24 cellular contexts compared by ENCODE assay signal in genomic region chr7:155287229-155287935, GRCh38. TPM values are rescaled to one million over a fixed set of nuclear protein-coding genes. Genes with fewer than 3 reads are reported as not detected.
DNase-seq lines count a peak whose midpoint lies in the region; ATAC-seq and TF ChIP-seq lines count a peak whose summit lies in the region.
"Had no signal": no experiment of that assay in that cellular context is flagged by ENCODE, and none has a peak within 500 bp of the region (broad histone marks: within the 10 kb centered on the region; RNA-seq: fewer than 3 reads in every experiment).

No MANE protein-coding gene starts in this region.

- no peaks in the 10 kb centered on the region for H4K20me1 ChIP-seq in neural progenitor cell (ENCODE audit: low read depth)

- no peaks in the 10 kb centered on the region for H3K36me3 ChIP-seq in neural progenitor cell
- H3K36me3 ChIP-seq: cardiac muscle cell, suprapubic skin had no signal

- H3K4me1 ChIP-seq in neural progenitor cell: no peaks in the 10 kb centered on the region
- H3K4me1 ChIP-seq: foreskin keratinocyte, suprapubic skin had no signal

- no peak overlapping the region for H3K4me3 ChIP-seq in neural progenitor cell
- H3K4me3 ChIP-seq: A549, cardiac muscle cell, hepatocyte, suprapubic skin had no signal

- no peak for DNase-seq in activated CD8-positive, alpha-beta T cell treated with anti-CD3 and anti-CD28 coated beads for 36 hours
- DNase-seq in activated CD8-positive, alpha-beta T cell treated with anti-CD3 and anti-CD28 coated beads, Interleukin-2, amount 10 ng/mL, durations not matched to agents 7 days and 5 days: no peak
- peak; percentile 92 for DNase-seq in KBM-7
- DNase-seq in activated T-helper 1 cell treated with anti-CD3 and anti-CD28 coated beads, Interleukin-12 subunit alpha, Interleukin-12 subunit beta, Interleukin-2, Interleukin-4 antibody, amounts not matched to agents 30 ng/mL and 10 ng/mL and 1 ng/mL, durations not matched to agents 14 hours and 24 hours and 36 hours (ENCODE audit: low spot score): no peak
- no peak for DNase-seq in neural progenitor cell (ENCODE audit: low spot score)
- DNase-seq in NK-92 treated with Interleukin-12 subunit alpha and Interleukin-12 subunit beta, amount 100 ng/mL, for 24 hours (lab: John Stamatoyannopoulos, UW): no peak
- no peak for DNase-seq in SW480 (ENCODE audit: low spot score)
- no peak for DNase-seq in stimulated activated CD4-positive, alpha-beta T cell treated with anti-CD3 and anti-CD28 coated beads, Interleukin-4, amount 100 ng/mL, for 4 hours
- DNase-seq: activated CD4-positive, alpha-beta T cell treated with anti-CD3 and anti-CD28 coated beads for 1 hour; activated gamma-delta T cell; dermis blood vessel endothelial cell; foreskin keratinocyte; GOT3; NCI-H1417; NCI-H2107; stimulated activated CD4-positive, alpha-beta T cell treated with anti-CD3 and anti-CD28 coated beads, Interleukin-12 subunit alpha, Interleukin-12 subunit beta, amount 100 ng/mL, for 4 hours had no signal

- no peaks in the 10 kb centered on the region for H3F3A ChIP-seq in neural progenitor cell (ENCODE audit: low read depth)

- H2AFZ ChIP-seq in neural progenitor cell (replicated peaks): no peak overlapping the region
- H2AFZ ChIP-seq: hepatocyte had no signal

- ATAC-seq in activated CD8-positive, alpha-beta T cell treated with anti-CD3 and anti-CD28 coated beads for 36 hours: no peak
- ATAC-seq in activated CD8-positive, alpha-beta T cell treated with anti-CD3 and anti-CD28 coated beads, Interleukin-2, amount 10 ng/mL, durations not matched to agents 7 days and 5 days: no peak
- ATAC-seq: A549, foreskin keratinocyte, SK-N-SH treated with all-trans-retinoic acid at 6 μM for 48 hours had no signal

- H3K4me2 ChIP-seq in neural progenitor cell: no peak overlapping the region
- H3K4me2 ChIP-seq: A549, hepatocyte had no signal

- intact Hi-C loops in activated CD8-positive, alpha-beta T cell treated with anti-CD3 and anti-CD28 coated beads for 36 hours (cut with micrococcal nuclease): no loop called here
- intact Hi-C loops in activated T-helper 1 cell treated with anti-CD3 and anti-CD28 coated beads, Interleukin-12 subunit alpha, Interleukin-12 subunit beta, Interleukin-2, Interleukin-4 antibody, amounts not matched to agents 30 ng/mL and 10 ng/mL and 1 ng/mL, durations not matched to agents 14 hours and 24 hours and 36 hours (cut with micrococcal nuclease): no loop called here

- H3K4me3 Mint-ChIP-seq in activated CD8-positive, alpha-beta T cell treated with anti-CD3 and anti-CD28 coated beads for 36 hours: no peak overlapping the region
- H3K4me3 Mint-ChIP-seq in activated CD8-positive, alpha-beta T cell treated with anti-CD3 and anti-CD28 coated beads, Interleukin-2, amount 10 ng/mL, durations not matched to agents 7 days and 5 days: no peak overlapping the region
- H3K4me3 Mint-ChIP-seq in activated T-helper 1 cell treated with anti-CD3 and anti-CD28 coated beads, Interleukin-12 subunit alpha, Interleukin-12 subunit beta, Interleukin-2, Interleukin-4 antibody, amounts not matched to agents 30 ng/mL and 10 ng/mL and 1 ng/mL, durations not matched to agents 14 hours and 24 hours and 36 hours: peak overlapping the region; percentile 12
- H3K4me3 Mint-ChIP-seq in neural progenitor cell: no peak overlapping the region

- in situ Hi-C loops in KBM-7 (cut with MboI; ENCODE audit: low pct_unique_long_range_greater_than_20kb, low sequenced_read_pairs): no loop called here

- no peak overlapping the region for H3K27ac ChIP-seq in neural progenitor cell
- H3K27ac ChIP-seq: A549, C4-2B, cardiac muscle cell, epithelial cell of prostate, foreskin keratinocyte, hepatocyte, RWPE1, suprapubic skin had no signal

- no peaks in the 10 kb centered on the region for H3K27me3 ChIP-seq in neural progenitor cell
- H3K27me3 ChIP-seq: cardiac muscle cell, foreskin keratinocyte, hepatocyte, suprapubic skin had no signal

- peak overlapping the region; percentile 17 for H3K27ac Mint-ChIP-seq in activated CD8-positive, alpha-beta T cell treated with anti-CD3 and anti-CD28 coated beads for 36 hours
- no peak overlapping the region for H3K27ac Mint-ChIP-seq in activated CD8-positive, alpha-beta T cell treated with anti-CD3 and anti-CD28 coated beads, Interleukin-2, amount 10 ng/mL, durations not matched to agents 7 days and 5 days
- H3K27ac Mint-ChIP-seq in activated T-helper 1 cell treated with anti-CD3 and anti-CD28 coated beads, Interleukin-12 subunit alpha, Interleukin-12 subunit beta, Interleukin-2, Interleukin-4 antibody, amounts not matched to agents 30 ng/mL and 10 ng/mL and 1 ng/mL, durations not matched to agents 14 hours and 24 hours and 36 hours: peak overlapping the region; percentile 37
- peak overlapping the region; percentile 23 for H3K27ac Mint-ChIP-seq in neural progenitor cell

- H3K9me3 ChIP-seq in neural progenitor cell (ENCODE audit: low read depth): no peaks in the 10 kb centered on the region
- H3K9me3 ChIP-seq: A549, suprapubic skin had no signal

- H3K36me3 Mint-ChIP-seq in activated CD8-positive, alpha-beta T cell treated with anti-CD3 and anti-CD28 coated beads for 36 hours (ENCODE audit: low read depth): no peaks in the 10 kb centered on the region
- no peaks in the 10 kb centered on the region for H3K36me3 Mint-ChIP-seq in activated CD8-positive, alpha-beta T cell treated with anti-CD3 and anti-CD28 coated beads, Interleukin-2, amount 10 ng/mL, durations not matched to agents 7 days and 5 days (ENCODE audit: low read depth)
- H3K36me3 Mint-ChIP-seq in activated T-helper 1 cell treated with anti-CD3 and anti-CD28 coated beads, Interleukin-12 subunit alpha, Interleukin-12 subunit beta, Interleukin-2, Interleukin-4 antibody, amounts not matched to agents 30 ng/mL and 10 ng/mL and 1 ng/mL, durations not matched to agents 14 hours and 24 hours and 36 hours (ENCODE audit: low read depth): peaks cover 4% of the 10 kb centered on the region
- peaks cover 4% of the 10 kb centered on the region for H3K36me3 Mint-ChIP-seq in neural progenitor cell

- no peak for TF ChIP-seq CTCF in activated CD8-positive, alpha-beta T cell treated with anti-CD3 and anti-CD28 coated beads for 36 hours (IDR thresholded peaks at IDR 0.05)
- no peak for TF ChIP-seq CTCF in neural progenitor cell (IDR thresholded peaks at IDR 0.05)

- H3K9me3 Mint-ChIP-seq in activated CD8-positive, alpha-beta T cell treated with anti-CD3 and anti-CD28 coated beads for 36 hours: no peaks in the 10 kb centered on the region
- H3K9me3 Mint-ChIP-seq in activated CD8-positive, alpha-beta T cell treated with anti-CD3 and anti-CD28 coated beads, Interleukin-2, amount 10 ng/mL, durations not matched to agents 7 days and 5 days (ENCODE audit: insufficient read depth): no peaks in the 10 kb centered on the region
- H3K9me3 Mint-ChIP-seq in activated T-helper 1 cell treated with anti-CD3 and anti-CD28 coated beads, Interleukin-12 subunit alpha, Interleukin-12 subunit beta, Interleukin-2, Interleukin-4 antibody, amounts not matched to agents 30 ng/mL and 10 ng/mL and 1 ng/mL, durations not matched to agents 14 hours and 24 hours and 36 hours: peaks cover 4% of the 10 kb centered on the region
- peaks cover 21% of the 10 kb centered on the region for H3K9me3 Mint-ChIP-seq in neural progenitor cell

- CTCF ChIA-PET in activated CD8-positive, alpha-beta T cell treated with anti-CD3 and anti-CD28 coated beads for 36 hours (lab: Charles Lee): interaction anchor here (2.6 kb wide), 1 partner anchor 57 kb away, joined by 11 read pairs; no protein-coding TSS in a partner anchor
- CTCF ChIA-PET in activated CD8-positive, alpha-beta T cell treated with anti-CD3 and anti-CD28 coated beads, Interleukin-2, amount 10 ng/mL, durations not matched to agents 7 days and 5 days (lab: Charles Lee): no interaction called here

- H3K4me1 Mint-ChIP-seq in activated CD8-positive, alpha-beta T cell treated with anti-CD3 and anti-CD28 coated beads for 36 hours (ENCODE audit: low read depth): peaks cover 40% of the 10 kb centered on the region
- peaks cover 65% of the 10 kb centered on the region for H3K4me1 Mint-ChIP-seq in activated CD8-positive, alpha-beta T cell treated with anti-CD3 and anti-CD28 coated beads, Interleukin-2, amount 10 ng/mL, durations not matched to agents 7 days and 5 days (ENCODE audit: low read depth)
- peaks cover 77% of the 10 kb centered on the region for H3K4me1 Mint-ChIP-seq in activated T-helper 1 cell treated with anti-CD3 and anti-CD28 coated beads, Interleukin-12 subunit alpha, Interleukin-12 subunit beta, Interleukin-2, Interleukin-4 antibody, amounts not matched to agents 30 ng/mL and 10 ng/mL and 1 ng/mL, durations not matched to agents 14 hours and 24 hours and 36 hours (ENCODE audit: low read depth)
- peaks cover 19% of the 10 kb centered on the region for H3K4me1 Mint-ChIP-seq in neural progenitor cell

- peaks cover 3% of the 10 kb centered on the region for H3K27me3 Mint-ChIP-seq in activated CD8-positive, alpha-beta T cell treated with anti-CD3 and anti-CD28 coated beads for 36 hours
- peaks cover 9% of the 10 kb centered on the region for H3K27me3 Mint-ChIP-seq in activated CD8-positive, alpha-beta T cell treated with anti-CD3 and anti-CD28 coated beads, Interleukin-2, amount 10 ng/mL, durations not matched to agents 7 days and 5 days (ENCODE audit: low read depth)
- H3K27me3 Mint-ChIP-seq in activated T-helper 1 cell treated with anti-CD3 and anti-CD28 coated beads, Interleukin-12 subunit alpha, Interleukin-12 subunit beta, Interleukin-2, Interleukin-4 antibody, amounts not matched to agents 30 ng/mL and 10 ng/mL and 1 ng/mL, durations not matched to agents 14 hours and 24 hours and 36 hours (ENCODE audit: insufficient read depth): no peaks in the 10 kb centered on the region
- peaks cover 3% of the 10 kb centered on the region for H3K27me3 Mint-ChIP-seq in neural progenitor cell (ENCODE audit: insufficient read depth, low read depth)

- H3K9ac ChIP-seq in neural progenitor cell: no peak overlapping the region

- POLR2A ChIA-PET in activated CD8-positive, alpha-beta T cell treated with anti-CD3 and anti-CD28 coated beads for 36 hours (lab: Charles Lee): interaction anchor here (1.6 to 2.7 kb wide), 2 partner anchors 10 to 12 kb away, joined by 5 to 16 read pairs; partner anchors contain the start of gene INSIG1
- POLR2A ChIA-PET in activated CD8-positive, alpha-beta T cell treated with anti-CD3 and anti-CD28 coated beads, Interleukin-2, amount 10 ng/mL, durations not matched to agents 7 days and 5 days (lab: Charles Lee): interaction anchor here (9.8 kb wide), 1 partner anchor 10 kb away, joined by 106 read pairs; the partner anchor contains the start of gene INSIG1

- no peaks in the 10 kb centered on the region for H3K79me2 ChIP-seq in neural progenitor cell (ENCODE audit: low read depth)
- H3K79me2 ChIP-seq: hepatocyte had no signal

RNA-seq across cellular contexts. Expression of gene INSIG1, which starts 10.3 kb away (rescaled TPM):
- total RNA-seq in activated CD8-positive, alpha-beta T cell treated with anti-CD3 and anti-CD28 coated beads for 36 hours: 10 to 100 TPM; 92.2 to 98.0 TPM
- 10 to 100 TPM; 83.9 to 89.1 TPM for total RNA-seq in activated CD8-positive, alpha-beta T cell treated with anti-CD3 and anti-CD28 coated beads, Interleukin-2, amount 10 ng/mL, durations not matched to agents 7 days and 5 days
- 87.7 and 89.9 TPM in 2 replicates for total RNA-seq in activated T-helper 1 cell treated with anti-CD3 and anti-CD28 coated beads, Interleukin-12 subunit alpha, Interleukin-12 subunit beta, Interleukin-2, Interleukin-4 antibody, amounts not matched to agents 30 ng/mL and 10 ng/mL and 1 ng/mL, durations not matched to agents 14 hours and 24 hours and 36 hours
- 94.3 and 96.2 TPM in 2 replicates for total RNA-seq in neural progenitor cell (ENCODE audit: low replicate concordance)
